Comparison of ENCODE assay signal across 1 cellular context in the genomic region with DNA sequence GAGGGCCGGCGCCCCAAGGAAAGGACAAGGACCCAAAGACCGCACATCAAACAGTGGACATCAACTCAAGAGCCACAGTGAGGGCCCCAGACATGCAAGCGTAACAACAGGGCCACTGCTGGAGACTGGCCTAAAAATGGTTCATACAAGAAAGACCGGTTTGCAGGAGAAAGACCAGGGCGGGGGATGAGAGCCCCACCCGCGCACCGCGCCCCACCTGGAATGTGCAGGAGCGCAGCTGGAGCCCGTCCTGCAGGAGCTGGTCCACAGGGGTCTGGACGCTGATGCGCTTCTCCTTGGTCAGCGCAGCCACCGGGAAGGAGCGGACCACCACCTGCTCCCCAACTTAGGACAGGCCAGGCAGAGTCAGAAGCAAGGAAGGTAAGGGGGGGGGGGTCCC.
TF ChIP-seq lines count a peak whose summit lies in the region.

No MANE protein-coding gene starts in this region.

TF ChIP-seq in Ishikawa, 13 proteins besides CTCF, POLR2A, EP300 and RAD21 (continued from another document):
- no peak for TF ChIP-seq CEBPB (IDR thresholded peaks at IDR 0.05)
TF ChIP-seq in Ishikawa: peak in this region for 8.
